Comparison of ENCODE assay signal across 25 cellular contexts in genomic region chr5:167853421-167853820, GRCh38.
DNase-seq lines count a peak whose midpoint lies in the region; ATAC-seq and TF ChIP-seq lines count a peak whose summit lies in the region.
"Had no signal": no experiment of that assay in that cellular context is flagged by ENCODE, and none has a peak within 500 bp of the region (broad histone marks: within the 10 kb centered on the region; RNA-seq: fewer than 3 reads in every experiment).

No MANE protein-coding gene starts in this region.

- H3K9me3 ChIP-seq in BLaER1 (peaks cover 17% of the 10 kb centered on the region; the same call in 1 of the 2 replicates), SK-N-MC (ENCODE audit: low read depth, low read length) (no peaks in the 10 kb centered on the region), fibroblast of lung (ENCODE audit: control insufficient read depth, insufficient read depth, low read depth, low read length) (no peaks in the 10 kb centered on the region), smooth muscle cell (replicated peaks; ENCODE audit: low read depth) (no peaks in the 10 kb centered on the region)
- H3K9me3 ChIP-seq: transverse colon had no signal

- peaks cover 5% of the 10 kb centered on the region for H3F3A ChIP-seq in smooth muscle cell (ENCODE audit: low read depth)

- DNase-seq in SK-N-MC (ENCODE audit: low read depth, low spot score) (no peak), fibroblast of lung (ENCODE audit: low read depth in 2 of 2) (peak; percentile 81 to 87), smooth muscle cell (lab: John Stamatoyannopoulos, UW; ENCODE audit: unreplicated experiment) (no peak), GM19238 (ENCODE audit: insufficient read length, low spot score) (no peak), head of caudate nucleus (no peak)
- DNase-seq: activated CD4-positive, alpha-beta T cell treated with anti-CD3 and anti-CD28 coated beads, Interleukin-2, amount 10 ng/mL, durations not matched to agents 24 days and 14 days; erythroblast; glutamatergic neuron; GOT3; KG1; NCI-H1048; NCI-H187 treated with DMSO at 0.1 percent for 48 hours; NCI-H2227 treated with DMSO at 0.1 percent for 48 hours; NCI-H748 treated with DMSO at 0.1 percent for 48 hours; OCI-M1; Right ventricle myocardium superior; small intestine; stimulated activated CD4-positive, alpha-beta T cell treated with anti-CD3 and anti-CD28 coated beads, Interleukin-2, amount 100 ng/mL, for 48 hours; stimulated activated naive CD8-positive, alpha-beta T cell treated with anti-CD3 and anti-CD28 coated beads, Interleukin-15, Interleukin-2, amounts not matched to agents 100 U/mL and 50 U/mL, for 24 hours; transverse colon had no signal

- TF ChIP-seq CTCF in fibroblast of lung (conservative IDR thresholded peaks at IDR 0.05 in 1 of 2, IDR thresholded peaks at IDR 0.05 in 1 of 2; ENCODE audit: low read depth in 1 of 2, low read length in 2 of 2) (no peak), smooth muscle cell (IDR thresholded peaks at IDR 0.05; ENCODE audit: borderline replicate concordance, insufficient read depth, poor library complexity, severe bottlenecking) (no peak)

- no peak overlapping the region for H3K27ac ChIP-seq in BLaER1
- peak overlapping the region; percentile 35; the same call in 1 of the 2 replicates for H3K27ac ChIP-seq in SK-N-MC
- no peak overlapping the region for H3K27ac ChIP-seq in fibroblast of lung (ENCODE audit: insufficient read depth, low read length)
- no peak overlapping the region for H3K27ac ChIP-seq in smooth muscle cell (ENCODE audit: low read depth)
- H3K27ac ChIP-seq: C4-2B, transverse colon had no signal

- H4K20me1 ChIP-seq in BLaER1 (no peaks in the 10 kb centered on the region; the same call in 1 of the 2 replicates), fibroblast of lung (ENCODE audit: control insufficient read depth, extremely low read depth, insufficient read depth, low read length) (no peaks in the 10 kb centered on the region), smooth muscle cell (ENCODE audit: low read depth) (no peaks in the 10 kb centered on the region)

- H3K4me1 ChIP-seq in BLaER1 (peaks cover 24% of the 10 kb centered on the region), fibroblast of lung (ENCODE audit: control insufficient read depth, extremely low read depth, insufficient read depth, low read length) (no peaks in the 10 kb centered on the region), smooth muscle cell (ENCODE audit: low read depth) (peaks cover 9% of the 10 kb centered on the region)
- H3K4me1 ChIP-seq: transverse colon had no signal

- ATAC-seq in HG03565 (IDR thresholded peaks at IDR 0.05; ENCODE audit: unreplicated experiment): no peak
- ATAC-seq: GM12878; left lobe of liver; stimulated activated naive CD8-positive, alpha-beta T cell treated with anti-CD3 and anti-CD28 coated beads, Interleukin-15, Interleukin-2, amounts not matched to agents 100 U/mL and 50 U/mL, for 24 hours had no signal

- 61% methylated on average over 4 of the region's 4 CpGs for WGBS in smooth muscle cell (ENCODE audit: low lambda C conversion rate)

- intact Hi-C loops in head of caudate nucleus (cut with DNase I): no loop called here

- H3K9ac ChIP-seq in BLaER1: no peak overlapping the region
- H3K9ac ChIP-seq in SK-N-MC (ENCODE audit: insufficient read length): no peak overlapping the region
- no peak overlapping the region for H3K9ac ChIP-seq in fibroblast of lung (ENCODE audit: insufficient read depth, low read length)
- no peak overlapping the region for H3K9ac ChIP-seq in smooth muscle cell (ENCODE audit: low read depth)

- no peaks in the 10 kb centered on the region for H3K27me3 ChIP-seq in BLaER1
- no peaks in the 10 kb centered on the region for H3K27me3 ChIP-seq in fibroblast of lung (ENCODE audit: control insufficient read depth, insufficient read depth, low read length)
- no peaks in the 10 kb centered on the region for H3K27me3 ChIP-seq in smooth muscle cell (ENCODE audit: low read depth)
- H3K27me3 ChIP-seq: transverse colon had no signal

- H2AFZ ChIP-seq in fibroblast of lung (ENCODE audit: low read length): no peak overlapping the region
- no peak overlapping the region for H2AFZ ChIP-seq in smooth muscle cell (ENCODE audit: low read depth)

- H3K4me3 ChIP-seq in BLaER1 (no peak overlapping the region), SK-N-MC (no peak overlapping the region), fibroblast of lung (replicated peaks in 1 of 4; ENCODE audit: control extremely low read depth in 1 of 4, insufficient read depth in 1 of 4, low read depth in 3 of 4, low read length in 4 of 4) (no peak overlapping the region), smooth muscle cell (no peak overlapping the region)
- H3K4me3 ChIP-seq: GM12878, transverse colon had no signal

- H3K36me3 ChIP-seq in BLaER1 (peaks cover 51% of the 10 kb centered on the region), SK-N-MC (ENCODE audit: insufficient read depth, low read length) (no peaks in the 10 kb centered on the region), fibroblast of lung (ENCODE audit: control insufficient read depth, insufficient read depth, low read length) (no peaks in the 10 kb centered on the region), smooth muscle cell (ENCODE audit: low read depth) (no peaks in the 10 kb centered on the region)
- H3K36me3 ChIP-seq: transverse colon had no signal

- no peaks in the 10 kb centered on the region for H3K79me2 ChIP-seq in fibroblast of lung (ENCODE audit: control insufficient read depth, insufficient read depth, low read length)
- no peaks in the 10 kb centered on the region for H3K79me2 ChIP-seq in smooth muscle cell (ENCODE audit: low read depth)

- peak overlapping the region; percentile 17; the same call in 1 of the 2 replicates for H3K4me2 ChIP-seq in BLaER1
- H3K4me2 ChIP-seq in fibroblast of lung (ENCODE audit: extremely low read depth, insufficient read depth, low read length): no peak overlapping the region
- peak overlapping the region; percentile 9 for H3K4me2 ChIP-seq in smooth muscle cell

Comparison
In these comparisons a context has a peak if more than half of its experiments do, and no peak if none do; other contexts are left out.
1. DNase-seq: peak in fibroblast of lung (2 of 2); none in SK-N-MC (single experiment), smooth muscle cell (single experiment), GM19238 (single experiment) and head of caudate nucleus (0 of 42).